22 cellular contexts compared by ENCODE assay signal in genomic region chr7:6564091-6564770, GRCh38. TPM values are rescaled to one million over a fixed set of nuclear protein-coding genes. Genes with fewer than 3 reads are reported as not detected.
DNase-seq lines count a peak whose midpoint lies in the region; TF ChIP-seq lines count a peak whose summit lies in the region.
"Had no signal": no experiment of that assay in that cellular context is flagged by ENCODE, and none has a peak within 500 bp of the region (broad histone marks: within the 10 kb centered on the region; RNA-seq: fewer than 3 reads in every experiment).

No MANE protein-coding gene starts in this region.

- H3K9me3 ChIP-seq in neuronal stem cell (replicated peaks in 1 of 2; ENCODE audit: control insufficient read depth in 2 of 2, insufficient read depth in 1 of 2, low read depth in 1 of 2, low read length in 2 of 2), result no peaks in the 10 kb centered on the region
- no peaks in the 10 kb centered on the region for H3K9me3 ChIP-seq in trophoblast cell (ENCODE audit: insufficient read depth, low read depth, low read length)
- H3K9me3 ChIP-seq in tibial nerve, result no peaks in the 10 kb centered on the region
- H3K9me3 ChIP-seq: Peyer's patch, SK-N-SH had no signal

- H2BK120ac ChIP-seq in neuronal stem cell (ENCODE audit: low read depth, low read length) (no peak overlapping the region), trophoblast cell (ENCODE audit: insufficient read depth, low read length, poor library complexity) (no peak overlapping the region)

- no peak overlapping the region for H3K4me3 Mint-ChIP-seq in activated CD4-positive, alpha-beta memory T cell treated with anti-CD3 and anti-CD28 coated beads for 36 hours
- H3K4me3 Mint-ChIP-seq: IgD-negative memory B cell had no signal

- WGBS in neuronal stem cell (ENCODE audit: extremely low coverage in 2 of 2, insufficient read length in 2 of 2, insufficient replicate concordance in 1 of 2), 2 donors, result no CpG with 5 or more reads among the region's 12 CpGs
- WGBS in trophoblast cell (ENCODE audit: extremely low coverage, insufficient coverage, insufficient read length), result no CpG with 5 or more reads among the region's 12 CpGs
- 81 to 82% methylated on average over 12 of the region's 12 CpGs for WGBS in tibial nerve, 2 donors

- H3K27me3 ChIP-seq in neuronal stem cell (ENCODE audit: control insufficient read depth in 3 of 3, insufficient read depth in 3 of 3, low read depth in 1 of 3, low read length in 3 of 3), result no peaks in the 10 kb centered on the region
- H3K27me3 ChIP-seq in trophoblast cell (ENCODE audit: insufficient read depth, low read length), result no peaks in the 10 kb centered on the region
- no peaks in the 10 kb centered on the region for H3K27me3 ChIP-seq in tibial nerve
- H3K27me3 ChIP-seq: Peyer's patch had no signal

- H3K18ac ChIP-seq in neuronal stem cell (ENCODE audit: low read length) (peak overlapping the region; percentile 38), trophoblast cell (ENCODE audit: low read length) (no peak overlapping the region)

- POLR2A ChIA-PET in activated CD4-positive, alpha-beta memory T cell treated with anti-CD3 and anti-CD28 coated beads for 36 hours (lab: Charles Lee), result no interaction called here

- CTCF ChIA-PET in activated CD4-positive, alpha-beta memory T cell treated with anti-CD3 and anti-CD28 coated beads for 36 hours (lab: Charles Lee), result interaction anchor here (2.0 kb wide), 1 partner anchor 37 kb away, joined by 4 read pairs; no protein-coding TSS in a partner anchor

- H3K27ac ChIP-seq in neuronal stem cell (replicated peaks; ENCODE audit: low read length) (no peak overlapping the region), trophoblast cell (ENCODE audit: low read depth, low read length) (no peak overlapping the region), tibial nerve (no peak overlapping the region)
- H3K27ac ChIP-seq: C4-2B, HL-60, Peyer's patch had no signal

- no peak overlapping the region for H3K14ac ChIP-seq in neuronal stem cell (ENCODE audit: low read length)
- H3K14ac ChIP-seq in trophoblast cell (ENCODE audit: low read length), result no peak overlapping the region

- H2BK12ac ChIP-seq in neuronal stem cell (ENCODE audit: low read length) (no peak overlapping the region), trophoblast cell (ENCODE audit: low read length) (no peak overlapping the region)

- no peak overlapping the region for H3K23ac ChIP-seq in neuronal stem cell (ENCODE audit: low read depth, low read length, poor library complexity)
- no peak overlapping the region for H3K23ac ChIP-seq in trophoblast cell (ENCODE audit: low read length)

- no peak overlapping the region for H2BK15ac ChIP-seq in neuronal stem cell (ENCODE audit: low read length)

- intact Hi-C loops in activated CD4-positive, alpha-beta memory T cell treated with anti-CD3 and anti-CD28 coated beads for 36 hours (cut with micrococcal nuclease), result no loop called here

- no peaks in the 10 kb centered on the region for H3K79me2 ChIP-seq in trophoblast cell (ENCODE audit: control insufficient read depth, insufficient read depth, low read length, poor library complexity)

- no peaks in the 10 kb centered on the region for H3K36me3 Mint-ChIP-seq in activated CD4-positive, alpha-beta memory T cell treated with anti-CD3 and anti-CD28 coated beads for 36 hours
- H3K36me3 Mint-ChIP-seq: IgD-negative memory B cell had no signal

- peaks cover 1% of the 10 kb centered on the region for H3K4me1 Mint-ChIP-seq in activated CD4-positive, alpha-beta memory T cell treated with anti-CD3 and anti-CD28 coated beads for 36 hours (ENCODE audit: low read depth)
- H3K4me1 Mint-ChIP-seq: IgD-negative memory B cell had no signal

- H3K4me3 ChIP-seq in neuronal stem cell (ENCODE audit: low read length in 2 of 2) (no peak overlapping the region), trophoblast cell (ENCODE audit: low read depth, low read length) (no peak overlapping the region), tibial nerve (no peak overlapping the region)
- H3K4me3 ChIP-seq: Peyer's patch had no signal

- H3K4me2 ChIP-seq in neuronal stem cell (ENCODE audit: insufficient read depth, low read length, poor library complexity, severe bottlenecking) (no peak overlapping the region), trophoblast cell (ENCODE audit: low read length) (no peak overlapping the region)
- H3K4me2 ChIP-seq: SK-N-SH had no signal

- no peak overlapping the region for H4K12ac ChIP-seq in trophoblast cell (ENCODE audit: low read depth, low read length)

- TF ChIP-seq EP300 in tibial nerve (IDR thresholded peaks at IDR 0.05), result no peak

- H2AK5ac ChIP-seq in neuronal stem cell (ENCODE audit: low read depth, low read length) (no peak overlapping the region), trophoblast cell (ENCODE audit: low read length) (no peak overlapping the region)

- H2AFZ ChIP-seq in neuronal stem cell (ENCODE audit: low read length) (no peak overlapping the region), trophoblast cell (ENCODE audit: insufficient read depth, low read length, poor library complexity) (no peak overlapping the region)

- in situ Hi-C loops in G401 (cut with HindIII; ENCODE audit: low sequenced_read_pairs), result no loop called here

- no peak overlapping the region for H3K27ac Mint-ChIP-seq in activated CD4-positive, alpha-beta memory T cell treated with anti-CD3 and anti-CD28 coated beads for 36 hours

- no peaks in the 10 kb centered on the region for H3K36me3 ChIP-seq in neuronal stem cell (replicated peaks in 1 of 2; ENCODE audit: control insufficient read depth in 2 of 2, insufficient read depth in 2 of 2, low read length in 2 of 2)
- no peaks in the 10 kb centered on the region for H3K36me3 ChIP-seq in trophoblast cell (ENCODE audit: control insufficient read depth in 1 of 2, insufficient read depth in 2 of 2, low read length in 2 of 2)
- H3K36me3 ChIP-seq in tibial nerve, result no peaks in the 10 kb centered on the region
- H3K36me3 ChIP-seq: Peyer's patch had no signal

- H3K79me1 ChIP-seq in neuronal stem cell (ENCODE audit: low read depth, low read length) (no peaks in the 10 kb centered on the region), trophoblast cell (ENCODE audit: low read length) (no peaks in the 10 kb centered on the region)

- H3K9me3 Mint-ChIP-seq in activated CD4-positive, alpha-beta memory T cell treated with anti-CD3 and anti-CD28 coated beads for 36 hours, result no peaks in the 10 kb centered on the region
- H3K9me3 Mint-ChIP-seq: IgD-negative memory B cell had no signal

- TF ChIP-seq CTCF in tibial nerve (IDR thresholded peaks at IDR 0.05), result no peak

- H3K4me1 ChIP-seq in neuronal stem cell (ENCODE audit: control insufficient read depth in 2 of 2, insufficient read depth in 1 of 2, low read depth in 1 of 2, low read length in 2 of 2), result no peaks in the 10 kb centered on the region
- H3K4me1 ChIP-seq in trophoblast cell (ENCODE audit: control insufficient read depth in 1 of 2, insufficient read depth in 2 of 2, low read length in 2 of 2), result no peaks in the 10 kb centered on the region
- H3K4me1 ChIP-seq in tibial nerve, result no peaks in the 10 kb centered on the region
- H3K4me1 ChIP-seq: Peyer's patch had no signal

- H3K9ac ChIP-seq in neuronal stem cell (ENCODE audit: low read depth, low read length, poor library complexity), result no peak overlapping the region
- no peak overlapping the region for H3K9ac ChIP-seq in trophoblast cell (ENCODE audit: low read length)
- H3K9ac ChIP-seq: SK-N-SH had no signal

- H3K27me3 Mint-ChIP-seq in activated CD4-positive, alpha-beta memory T cell treated with anti-CD3 and anti-CD28 coated beads for 36 hours, result peaks cover 4% of the 10 kb centered on the region

- H2BK5ac ChIP-seq in neuronal stem cell (ENCODE audit: low read length), result no peak overlapping the region
- no peak overlapping the region for H2BK5ac ChIP-seq in trophoblast cell (ENCODE audit: low read depth, low read length, poor library complexity)

- no peak overlapping the region for H4K8ac ChIP-seq in neuronal stem cell (ENCODE audit: low read depth, low read length)
- no peak overlapping the region for H4K8ac ChIP-seq in trophoblast cell (ENCODE audit: low read depth, low read length)

- DNase-seq in AG20443 (ENCODE audit: low spot score), result peak; percentile 55
- DNase-seq in G401 (ENCODE audit: low spot score), result peak; percentile 95
- DNase-seq in cerebellar cortex (ENCODE audit: low spot score), result peak; percentile 94
- no peak for DNase-seq in neuronal stem cell (ENCODE audit: low spot score)
- no peak for DNase-seq in activated CD4-positive, alpha-beta memory T cell treated with anti-CD3 and anti-CD28 coated beads for 36 hours
- no peak for DNase-seq in trophoblast cell
- no peak for DNase-seq in tibial nerve (ENCODE audit: low spot score in 2 of 2)
- DNase-seq: DMS79; H7; Karpas-422; NCI-H1092; NCI-H1436 treated with DMSO at 0.1 percent for 48 hours; NCI-H2029; NCI-H69; NK-92 treated with Interleukin-12 subunit alpha and Interleukin-12 subunit beta, amount 100 ng/mL, for 24 hours; Peyer's patch; SHP77; SK-N-SH had no signal

- H3K4ac ChIP-seq in neuronal stem cell (ENCODE audit: low read length) (no peak overlapping the region), trophoblast cell (ENCODE audit: low read depth, low read length) (no peak overlapping the region)

- no peak for TF ChIP-seq POLR2A in tibial nerve (IDR thresholded peaks at IDR 0.05)

- H4K91ac ChIP-seq in neuronal stem cell (ENCODE audit: low read depth, low read length, poor library complexity), result no peak overlapping the region
- H4K91ac ChIP-seq in trophoblast cell (ENCODE audit: low read depth, low read length), result no peak overlapping the region

RNA-seq across cellular contexts. Expression of gene GRID2IP, which starts 13.0 kb away (rescaled TPM):
- total RNA-seq in G401 (2014; rRNA removed; shearing (Covaris generic)), result 0.44 TPM in 1 of 2 replicates, not detected in the other
- 0.33 TPM for polyA plus RNA-seq in neuronal stem cell (2013, experiment 1 of 2)
- polyA plus RNA-seq in neuronal stem cell (2013, experiment 2 of 2), result 0.30 TPM
- under 1 TPM; 0.19 to 0.21 TPM for total RNA-seq in activated CD4-positive, alpha-beta memory T cell treated with anti-CD3 and anti-CD28 coated beads for 36 hours
- 0.05 and 0.07 TPM in 2 replicates for polyA plus RNA-seq in trophoblast cell (2013)
- not detected for total RNA-seq in tibial nerve
- total RNA-seq: MCF 10A had no signal

RNA-seq across cellular contexts. Expression of gene ZDHHC4, which starts 13.0 kb away (rescaled TPM):
- total RNA-seq in G401 (2014; rRNA removed; shearing (Covaris generic)), result 65.5 and 66.3 TPM in 2 replicates
- polyA plus RNA-seq in neuronal stem cell (2013, experiment 1 of 2), result 82.1 TPM
- 82.2 TPM for polyA plus RNA-seq in neuronal stem cell (2013, experiment 2 of 2)
- total RNA-seq in activated CD4-positive, alpha-beta memory T cell treated with anti-CD3 and anti-CD28 coated beads for 36 hours, result 10 to 100 TPM; 31.7 to 44.4 TPM
- 46.6 and 49.4 TPM in 2 replicates for polyA plus RNA-seq in trophoblast cell (2013)
- total RNA-seq in tibial nerve, result 10 to 100 TPM; 38.1 to 48.3 (median 43.2) TPM

RNA-seq across cellular contexts. Expression of gene INTS15, which starts 25.6 kb away (rescaled TPM):
- total RNA-seq in G401 (2014; rRNA removed; shearing (Covaris generic)), result 24.5 and 33.1 TPM in 2 replicates
- polyA plus RNA-seq in neuronal stem cell (2013, experiment 1 of 2), result 24.9 TPM
- 25.4 TPM for polyA plus RNA-seq in neuronal stem cell (2013, experiment 2 of 2)
- 10 to 100 TPM; 25.9 to 27.5 TPM for total RNA-seq in activated CD4-positive, alpha-beta memory T cell treated with anti-CD3 and anti-CD28 coated beads for 36 hours
- 12.6 and 13.9 TPM in 2 replicates for polyA plus RNA-seq in trophoblast cell (2013)
- 10 to 100 TPM; 28.0 to 63.0 (median 34.0) TPM for total RNA-seq in tibial nerve

RNA-seq across cellular contexts. Expression of gene ZNF853, which starts 51.2 kb away (rescaled TPM):
- total RNA-seq in G401 (2014; rRNA removed; shearing (Covaris generic)), result 12.1 and 16.6 TPM in 2 replicates
- polyA plus RNA-seq in neuronal stem cell (2013, experiment 1 of 2), result 5.3 TPM
- 5.4 TPM for polyA plus RNA-seq in neuronal stem cell (2013, experiment 2 of 2)
- total RNA-seq in activated CD4-positive, alpha-beta memory T cell treated with anti-CD3 and anti-CD28 coated beads for 36 hours, result 1 to 10 TPM in 1 of 2 experiments, under 1 TPM in 1; 0.99 to 1.2 TPM
- 2.3 and 2.5 TPM in 2 replicates for polyA plus RNA-seq in trophoblast cell (2013)
- 10 to 100 TPM in 3 of 4 donors, 1 to 10 TPM in 1; 8.2 to 18.2 (median 12.7) TPM for total RNA-seq in tibial nerve
- total RNA-seq: MCF 10A had no signal

Comparison
In these comparisons a context has a peak if more than half of its experiments do, and no peak if none do; other contexts are left out.
1. DNase-seq: peak in AG20443 (single experiment), G401 (single experiment) and cerebellar cortex (single experiment); none in neuronal stem cell (single experiment), activated CD4-positive, alpha-beta memory T cell treated with anti-CD3 and anti-CD28 coated beads for 36 hours (single experiment), trophoblast cell (0 of 2) and tibial nerve (0 of 2).